24 cellular contexts compared by ENCODE assay signal in the genomic region with DNA sequence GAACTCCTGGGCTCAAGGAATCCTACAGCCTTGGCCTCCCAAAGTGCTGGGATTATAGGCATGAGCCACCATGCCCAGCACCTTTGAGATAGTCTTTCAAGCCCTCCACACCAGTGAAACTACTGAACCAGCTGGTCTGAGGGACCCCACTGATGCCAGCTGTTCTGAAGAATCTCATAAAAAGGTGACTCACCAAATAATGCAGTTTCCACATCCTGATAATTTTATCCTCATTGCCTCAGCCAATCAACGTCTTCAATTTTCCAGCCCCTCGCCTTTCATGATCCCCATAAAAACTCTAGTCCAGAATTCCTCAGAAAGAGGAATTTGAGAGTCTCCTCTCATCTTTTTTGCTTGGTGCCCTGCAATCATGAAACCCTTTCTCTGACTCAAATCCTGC.
A peak's percentile ranks its signal among the peaks of the same experiment; 100 is the strongest.
DNase-seq lines count a peak whose midpoint lies in the region; ATAC-seq and TF ChIP-seq lines count a peak whose summit lies in the region.
"Had no signal": no experiment of that assay in that cellular context is flagged by ENCODE, and none has a peak within 500 bp of the region (broad histone marks: within the 10 kb centered on the region; RNA-seq: fewer than 3 reads in every experiment).

No MANE protein-coding gene starts in this region.

- no peaks in the 10 kb centered on the region for H3K27me3 Mint-ChIP-seq in WTC11 (ENCODE audit: low read depth)
- H3K27me3 Mint-ChIP-seq: CD4-positive, CD25-positive, alpha-beta regulatory T cell had no signal

- no peak overlapping the region for H3K27ac Mint-ChIP-seq in WTC11
- H3K27ac Mint-ChIP-seq: CD4-positive, CD25-positive, alpha-beta regulatory T cell had no signal

- intact Hi-C loops in A673 (cut with micrococcal nuclease; ENCODE audit: unreplicated experiment): no loop called here

- no peak for ATAC-seq in HG02852 (IDR thresholded peaks at IDR 0.05; ENCODE audit: unreplicated experiment)
- ATAC-seq in WTC11: no peak
- ATAC-seq: A549, GM12878, HepG2, K562, Right ventricle myocardium inferior had no signal

- H3K9me3 ChIP-seq in A673 (ENCODE audit: low read depth, low read length, poor library complexity, severe bottlenecking): no peaks in the 10 kb centered on the region
- H3K9me3 ChIP-seq: A549, HAP-1, Peyer's patch had no signal

- H3K27me3 ChIP-seq in A673 (replicated peaks; ENCODE audit: insufficient read depth, low read depth, low read length, poor library complexity): no peaks in the 10 kb centered on the region
- H3K27me3 ChIP-seq: Peyer's patch had no signal

- DNase-seq in A673 (ENCODE audit: low spot score) (peak; percentile 1), HT1080 (ENCODE audit: low read depth) (peak; percentile 75), T1000 (lab: John Stamatoyannopoulos, UW) (peak; percentile 67), myocyte (ENCODE audit: low read depth) (peak; percentile 86), middle frontal gyrus (ENCODE audit: extremely low spot score, low spot score) (no peak), AG20443 (ENCODE audit: low spot score) (no peak), WTC11 (ENCODE audit: low spot score) (no peak)
- DNase-seq: CD4-positive, CD25-positive, alpha-beta regulatory T cell; DMS79 treated with DMSO at 0.1 percent for 48 hours; NCI-H1105; NCI-H146; NCI-H2029 treated with DMSO at 0.1 percent for 48 hours; NCI-H2171; NCI-H345; NCI-H774; NK-92 treated with Interleukin-12 subunit alpha and Interleukin-12 subunit beta, amount 100 ng/mL, for 24 hours; Peyer's patch had no signal

- no peak overlapping the region for H3K27ac ChIP-seq in A673 (ENCODE audit: low read depth, low read length, poor library complexity, severe bottlenecking)
- H3K27ac ChIP-seq: A549, Peyer's patch had no signal

- CTCF ChIA-PET in A673 (lab: Charles Lee) (no interaction called here), WTC11 (lab: Charles Lee) (no interaction called here)

- no TSS peak for BruUV-seq in A673 (replicated peaks; lab: Mats Ljungman, UMichigan)

- POLR2A ChIA-PET in A673 (lab: Charles Lee; ENCODE audit: low non-redundant PET) (no interaction called here), WTC11 (lab: Charles Lee) (no interaction called here)

- no peak overlapping the region for H3K4me3 ChIP-seq in A673 (ENCODE audit: low read depth, low read length, poor library complexity, severe bottlenecking)
- H3K4me3 ChIP-seq: A549, GM12878, HAP-1, K562, Peyer's patch had no signal

- peaks cover 20% of the 10 kb centered on the region for H3K4me1 Mint-ChIP-seq in WTC11
- H3K4me1 Mint-ChIP-seq: CD4-positive, CD25-positive, alpha-beta regulatory T cell had no signal

- no peaks in the 10 kb centered on the region for H3K9me3 Mint-ChIP-seq in WTC11

- H3K4me1 ChIP-seq in A673 (ENCODE audit: insufficient read depth, low read length, poor library complexity, severe bottlenecking): no peaks in the 10 kb centered on the region
- H3K4me1 ChIP-seq: A549, HAP-1, Peyer's patch had no signal

- no peaks in the 10 kb centered on the region for H3K36me3 ChIP-seq in A673 (ENCODE audit: insufficient read depth, low read length, poor library complexity, severe bottlenecking)
- H3K36me3 ChIP-seq: HAP-1, Peyer's patch had no signal

- H3K4me3 Mint-ChIP-seq in WTC11: no peak overlapping the region
- H3K4me3 Mint-ChIP-seq: CD4-positive, CD25-positive, alpha-beta regulatory T cell had no signal

- H3K36me3 Mint-ChIP-seq in WTC11: no peaks in the 10 kb centered on the region
- H3K36me3 Mint-ChIP-seq: CD4-positive, CD25-positive, alpha-beta regulatory T cell had no signal

- no peak for TF ChIP-seq CTCF in A673 (conservative IDR thresholded peaks at IDR 0.05; ENCODE audit: low read depth, low read length)
- no peak for TF ChIP-seq CTCF in WTC11 (IDR thresholded peaks at IDR 0.05)

TF ChIP-seq in WTC11, 78 proteins besides CTCF, POLR2A, EP300 and RAD21 (continues in another document):
- TF ChIP-seq, protein P1, sequence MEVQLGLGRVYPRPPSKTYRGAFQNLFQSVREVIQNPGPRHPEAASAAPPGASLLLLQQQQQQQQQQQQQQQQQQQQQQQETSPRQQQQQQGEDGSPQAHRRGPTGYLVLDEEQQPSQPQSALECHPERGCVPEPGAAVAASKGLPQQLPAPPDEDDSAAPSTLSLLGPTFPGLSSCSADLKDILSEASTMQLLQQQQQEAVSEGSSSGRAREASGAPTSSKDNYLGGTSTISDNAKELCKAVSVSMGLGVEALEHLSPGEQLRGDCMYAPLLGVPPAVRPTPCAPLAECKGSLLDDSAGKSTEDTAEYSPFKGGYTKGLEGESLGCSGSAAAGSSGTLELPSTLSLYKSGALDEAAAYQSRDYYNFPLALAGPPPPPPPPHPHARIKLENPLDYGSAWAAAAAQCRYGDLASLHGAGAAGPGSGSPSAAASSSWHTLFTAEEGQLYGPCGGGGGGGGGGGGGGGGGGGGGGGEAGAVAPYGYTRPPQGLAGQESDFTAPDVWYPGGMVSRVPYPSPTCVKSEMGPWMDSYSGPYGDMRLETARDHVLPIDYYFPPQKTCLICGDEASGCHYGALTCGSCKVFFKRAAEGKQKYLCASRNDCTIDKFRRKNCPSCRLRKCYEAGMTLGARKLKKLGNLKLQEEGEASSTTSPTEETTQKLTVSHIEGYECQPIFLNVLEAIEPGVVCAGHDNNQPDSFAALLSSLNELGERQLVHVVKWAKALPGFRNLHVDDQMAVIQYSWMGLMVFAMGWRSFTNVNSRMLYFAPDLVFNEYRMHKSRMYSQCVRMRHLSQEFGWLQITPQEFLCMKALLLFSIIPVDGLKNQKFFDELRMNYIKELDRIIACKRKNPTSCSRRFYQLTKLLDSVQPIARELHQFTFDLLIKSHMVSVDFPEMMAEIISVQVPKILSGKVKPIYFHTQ (CRISPR knock-in tag; IDR thresholded peaks at IDR 0.05): no peak
- TF ChIP-seq, protein P2, sequence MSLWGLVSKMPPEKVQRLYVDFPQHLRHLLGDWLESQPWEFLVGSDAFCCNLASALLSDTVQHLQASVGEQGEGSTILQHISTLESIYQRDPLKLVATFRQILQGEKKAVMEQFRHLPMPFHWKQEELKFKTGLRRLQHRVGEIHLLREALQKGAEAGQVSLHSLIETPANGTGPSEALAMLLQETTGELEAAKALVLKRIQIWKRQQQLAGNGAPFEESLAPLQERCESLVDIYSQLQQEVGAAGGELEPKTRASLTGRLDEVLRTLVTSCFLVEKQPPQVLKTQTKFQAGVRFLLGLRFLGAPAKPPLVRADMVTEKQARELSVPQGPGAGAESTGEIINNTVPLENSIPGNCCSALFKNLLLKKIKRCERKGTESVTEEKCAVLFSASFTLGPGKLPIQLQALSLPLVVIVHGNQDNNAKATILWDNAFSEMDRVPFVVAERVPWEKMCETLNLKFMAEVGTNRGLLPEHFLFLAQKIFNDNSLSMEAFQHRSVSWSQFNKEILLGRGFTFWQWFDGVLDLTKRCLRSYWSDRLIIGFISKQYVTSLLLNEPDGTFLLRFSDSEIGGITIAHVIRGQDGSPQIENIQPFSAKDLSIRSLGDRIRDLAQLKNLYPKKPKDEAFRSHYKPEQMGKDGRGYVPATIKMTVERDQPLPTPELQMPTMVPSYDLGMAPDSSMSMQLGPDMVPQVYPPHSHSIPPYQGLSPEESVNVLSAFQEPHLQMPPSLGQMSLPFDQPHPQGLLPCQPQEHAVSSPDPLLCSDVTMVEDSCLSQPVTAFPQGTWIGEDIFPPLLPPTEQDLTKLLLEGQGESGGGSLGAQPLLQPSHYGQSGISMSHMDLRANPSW (CRISPR knock-in tag; conservative IDR thresholded peaks at IDR 0.05; ENCODE audit: low read depth): no peak
- no peak for TF ChIP-seq SMAD4 (CRISPR knock-in tag; IDR thresholded peaks at IDR 0.05)
- TF ChIP-seq, protein P3, sequence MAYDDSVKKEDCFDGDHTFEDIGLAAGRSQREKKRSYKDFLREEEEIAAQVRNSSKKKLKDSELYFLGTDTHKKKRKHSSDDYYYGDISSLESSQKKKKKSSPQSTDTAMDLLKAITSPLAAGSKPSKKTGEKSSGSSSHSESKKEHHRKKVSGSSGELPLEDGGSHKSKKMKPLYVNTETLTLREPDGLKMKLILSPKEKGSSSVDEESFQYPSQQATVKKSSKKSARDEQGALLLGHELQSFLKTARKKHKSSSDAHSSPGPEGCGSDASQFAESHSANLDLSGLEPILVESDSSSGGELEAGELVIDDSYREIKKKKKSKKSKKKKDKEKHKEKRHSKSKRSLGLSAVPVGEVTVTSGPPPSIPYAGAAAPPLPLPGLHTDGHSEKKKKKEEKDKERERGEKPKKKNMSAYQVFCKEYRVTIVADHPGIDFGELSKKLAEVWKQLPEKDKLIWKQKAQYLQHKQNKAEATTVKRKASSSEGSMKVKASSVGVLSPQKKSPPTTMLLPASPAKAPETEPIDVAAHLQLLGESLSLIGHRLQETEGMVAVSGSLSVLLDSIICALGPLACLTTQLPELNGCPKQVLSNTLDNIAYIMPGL (CRISPR knock-in tag; IDR thresholded peaks at IDR 0.05): no peak
- TF ChIP-seq RELA (CRISPR knock-in tag; IDR thresholded peaks at IDR 0.05; ENCODE audit: borderline replicate concordance): no peak
- TF ChIP-seq ZNF219 (CRISPR knock-in tag; IDR thresholded peaks at IDR 0.05; ENCODE audit: borderline replicate concordance): no peak
- no peak for TF ChIP-seq KAT7 (CRISPR knock-in tag; IDR thresholded peaks at IDR 0.05; ENCODE audit: borderline replicate concordance)
- TF ChIP-seq, protein P4, sequence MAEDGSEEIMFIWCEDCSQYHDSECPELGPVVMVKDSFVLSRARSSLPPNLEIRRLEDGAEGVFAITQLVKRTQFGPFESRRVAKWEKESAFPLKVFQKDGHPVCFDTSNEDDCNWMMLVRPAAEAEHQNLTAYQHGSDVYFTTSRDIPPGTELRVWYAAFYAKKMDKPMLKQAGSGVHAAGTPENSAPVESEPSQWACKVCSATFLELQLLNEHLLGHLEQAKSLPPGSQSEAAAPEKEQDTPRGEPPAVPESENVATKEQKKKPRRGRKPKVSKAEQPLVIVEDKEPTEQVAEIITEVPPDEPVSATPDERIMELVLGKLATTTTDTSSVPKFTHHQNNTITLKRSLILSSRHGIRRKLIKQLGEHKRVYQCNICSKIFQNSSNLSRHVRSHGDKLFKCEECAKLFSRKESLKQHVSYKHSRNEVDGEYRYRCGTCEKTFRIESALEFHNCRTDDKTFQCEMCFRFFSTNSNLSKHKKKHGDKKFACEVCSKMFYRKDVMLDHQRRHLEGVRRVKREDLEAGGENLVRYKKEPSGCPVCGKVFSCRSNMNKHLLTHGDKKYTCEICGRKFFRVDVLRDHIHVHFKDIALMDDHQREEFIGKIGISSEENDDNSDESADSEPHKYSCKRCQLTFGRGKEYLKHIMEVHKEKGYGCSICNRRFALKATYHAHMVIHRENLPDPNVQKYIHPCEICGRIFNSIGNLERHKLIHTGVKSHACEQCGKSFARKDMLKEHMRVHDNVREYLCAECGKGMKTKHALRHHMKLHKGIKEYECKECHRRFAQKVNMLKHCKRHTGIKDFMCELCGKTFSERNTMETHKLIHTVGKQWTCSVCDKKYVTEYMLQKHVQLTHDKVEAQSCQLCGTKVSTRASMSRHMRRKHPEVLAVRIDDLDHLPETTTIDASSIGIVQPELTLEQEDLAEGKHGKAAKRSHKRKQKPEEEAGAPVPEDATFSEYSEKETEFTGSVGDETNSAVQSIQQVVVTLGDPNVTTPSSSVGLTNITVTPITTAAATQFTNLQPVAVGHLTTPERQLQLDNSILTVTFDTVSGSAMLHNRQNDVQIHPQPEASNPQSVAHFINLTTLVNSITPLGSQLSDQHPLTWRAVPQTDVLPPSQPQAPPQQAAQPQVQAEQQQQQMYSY (CRISPR knock-in tag; IDR thresholded peaks at IDR 0.05): no peak
- TF ChIP-seq ZNF423 (CRISPR knock-in tag; IDR thresholded peaks at IDR 0.05): no peak

Comparison
In these comparisons a context has a peak if more than half of its experiments do, and no peak if none do; other contexts are left out.
1. DNase-seq: peak in A673 (single experiment), HT1080 (single experiment), T1000 (single experiment) and myocyte (single experiment); none in middle frontal gyrus (single experiment), AG20443 (single experiment) and WTC11 (single experiment).